In genomic region chr4:165131247-165131832, GRCh38 we compare ENCODE assay signal across 8 cellular contexts. TPM values are rescaled to one million over a fixed set of nuclear protein-coding genes. Genes with fewer than 3 reads are reported as not detected.
A peak's percentile ranks its signal among the peaks of the same experiment; 100 is the strongest.
DNase-seq lines count a peak whose midpoint lies in the region; FAIRE-seq and TF ChIP-seq lines count a peak whose summit lies in the region.

No MANE protein-coding gene starts in this region.

- H3K27me3 ChIP-seq in GM23248 (replicated peaks; ENCODE audit: insufficient read depth) (no peaks in the 10 kb centered on the region; the same call in 1 of the 2 replicates), prostate gland (replicated peaks; ENCODE audit: insufficient read depth) (no peaks in the 10 kb centered on the region)

- H3K4me3 Mint-ChIP-seq in glutamatergic neuron (ENCODE audit: unreplicated experiment) = no peak overlapping the region

- no peak overlapping the region for H3K9ac ChIP-seq in GM23248

- no peaks in the 10 kb centered on the region for H4K20me1 ChIP-seq in GM23248 (ENCODE audit: insufficient read depth)

- intact Hi-C loops in prostate gland (cut with DNase I) = loop anchor here (5.0 kb wide), 2 partner anchors 216 to 331 kb away; no protein-coding TSS in a partner anchor

- no peaks in the 10 kb centered on the region for H3K9me3 Mint-ChIP-seq in glutamatergic neuron (ENCODE audit: unreplicated experiment)

- DNase-seq in GM23248 (peak; percentile 53), LoVo (ENCODE audit: low spot score) (peak; percentile 62), SIG-M5 treated with dmso at 0.1 percent for 504 hours (lab: John Stamatoyannopoulos, UW; ENCODE audit: unreplicated experiment) (peak; percentile 17), glutamatergic neuron (peak; percentile 84), prostate gland (ENCODE audit: low spot score) (peak; percentile 60), amniotic stem cell (lab: John Stamatoyannopoulos, UW) (no peak)
- peak; percentile 28 to 76 (median 64) for DNase-seq in activated naive CD4-positive, alpha-beta T cell (lab: John Stamatoyannopoulos, UW)

- peak overlapping the region; percentile 43; the same call in 1 of the 2 replicates for H2AFZ ChIP-seq in GM23248

- H3K4me3 ChIP-seq in GM23248 (no peak overlapping the region), prostate gland (no peak overlapping the region)

- in situ Hi-C loops in GM23248 (cut with MboI) = loop anchor here (10.0 to 25.0 kb wide), 2 partner anchors 213 to 956 kb away; no protein-coding TSS in a partner anchor

- H3K4me1 ChIP-seq in GM23248 (ENCODE audit: insufficient read depth) (no peaks in the 10 kb centered on the region; the same call in 1 of the 2 replicates), prostate gland (replicated peaks) (no peaks in the 10 kb centered on the region)

- H3K9me3 ChIP-seq in GM23248 (ENCODE audit: low read depth) (no peaks in the 10 kb centered on the region), prostate gland (no peaks in the 10 kb centered on the region)

- FAIRE-seq in G401.6 (lab: Jason Lieb, UNC) = peak; percentile 75

- no peak overlapping the region for H3K27ac Mint-ChIP-seq in glutamatergic neuron (ENCODE audit: unreplicated experiment)

- 6 to 7% methylated on average over 9 of the region's 9 CpGs for WGBS in GM23248 (ENCODE audit: low coverage in 1 of 2, low lambda C conversion rate in 2 of 2, missing lambda C conversion rate in 2 of 2), 2 experiments
- WGBS in prostate gland = 9% methylated on average over 9 of the region's 9 CpGs

- no peaks in the 10 kb centered on the region for H3K27me3 Mint-ChIP-seq in glutamatergic neuron (ENCODE audit: unreplicated experiment)

- H3F3A ChIP-seq in GM23248 (ENCODE audit: insufficient read depth) = no peaks in the 10 kb centered on the region

- no peaks in the 10 kb centered on the region for H3K79me2 ChIP-seq in GM23248 (ENCODE audit: insufficient read depth)

- TF ChIP-seq CTCF in glutamatergic neuron (IDR thresholded peaks at IDR 0.05; ENCODE audit: partially characterized antibody, unreplicated experiment) = peak; percentile 95
- peak; percentile 69 to 91 (median 90) for TF ChIP-seq CTCF in prostate gland (IDR thresholded peaks at IDR 0.05)

- H3K4me1 Mint-ChIP-seq in glutamatergic neuron (ENCODE audit: low read depth, unreplicated experiment) = no peaks in the 10 kb centered on the region

- no peak overlapping the region for H3K27ac ChIP-seq in GM23248
- H3K27ac ChIP-seq in prostate gland = no peak overlapping the region

- no peak for TF ChIP-seq POLR2A in prostate gland (IDR thresholded peaks at IDR 0.05)

- H3K4me2 ChIP-seq in GM23248 (ENCODE audit: unreplicated experiment) = peak overlapping the region; percentile 31

- no peaks in the 10 kb centered on the region for H3K9me2 ChIP-seq in GM23248 (ENCODE audit: insufficient read depth)

- no peaks in the 10 kb centered on the region for H3K36me3 Mint-ChIP-seq in glutamatergic neuron (ENCODE audit: unreplicated experiment)

- H3K36me3 ChIP-seq in GM23248 (ENCODE audit: low read depth) = no peaks in the 10 kb centered on the region
- H3K36me3 ChIP-seq in prostate gland = no peaks in the 10 kb centered on the region

RNA-seq across cellular contexts. Expression of gene TMEM192, which starts 18.7 kb away (rescaled TPM):
- 6.4 and 13.7 TPM in 2 replicates for total RNA-seq in GM23248 (2014; rRNA removed; shearing (Covaris generic))
- polyA plus RNA-seq in GM23248 (2016; fragmentation: Nextera tagmentation; extraction: Ambion mirVana) = 7.6 and 7.8 TPM in 2 replicates
- total RNA-seq in glutamatergic neuron (ENCODE audit: unreplicated experiment) (16.9 TPM), prostate gland (10 to 100 TPM; 22.3 to 43.3 TPM)
